7 cellular contexts compared by ENCODE assay signal in the genomic region with DNA sequence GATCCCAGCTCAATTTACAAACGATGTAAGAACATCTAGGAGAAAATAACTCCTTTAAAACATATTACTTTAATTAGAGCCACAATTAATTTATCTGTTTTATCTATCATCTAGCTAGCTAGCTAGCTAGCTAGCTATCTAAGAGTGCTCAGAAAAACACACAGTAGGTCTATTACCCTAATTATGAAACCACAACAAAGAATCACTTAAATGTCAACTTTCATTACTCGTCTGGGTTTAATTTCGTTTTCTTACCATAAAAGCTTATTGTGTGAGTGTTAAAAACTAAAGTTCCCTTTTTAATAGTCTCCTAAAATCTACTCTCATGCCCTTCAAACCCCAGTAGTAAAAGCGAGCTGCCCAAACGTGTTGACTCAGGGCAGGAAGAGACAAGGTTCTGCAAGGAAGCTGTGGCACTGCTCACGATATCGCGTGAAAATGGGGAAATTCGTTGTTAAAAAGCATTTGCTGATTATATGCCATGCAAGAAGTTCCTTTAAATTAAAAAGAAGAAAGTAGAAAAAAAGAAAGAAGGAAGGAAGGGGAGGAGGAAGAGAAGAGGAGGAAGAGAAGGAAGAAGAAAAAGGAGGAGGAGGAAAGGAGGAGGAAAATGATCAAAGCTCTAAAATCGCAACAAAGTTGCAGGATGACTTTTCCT. TPM values are rescaled to one million over a fixed set of nuclear protein-coding genes. Genes with fewer than 3 reads are reported as not detected.
DNase-seq lines count a peak whose midpoint lies in the region; ATAC-seq, FAIRE-seq and TF ChIP-seq lines count a peak whose summit lies in the region.

No MANE protein-coding gene starts in this region.

- no peaks in the 10 kb centered on the region for H3K27me3 ChIP-seq in ovary

- H3K4me3 ChIP-seq in fibroblast of the aortic adventitia (ENCODE audit: low read depth, low read length) (peak overlapping the region; percentile 59), ovary (peak overlapping the region; percentile 52)

- no peaks in the 10 kb centered on the region for H3K4me1 ChIP-seq in ovary (ENCODE audit: insufficient read depth)

- FAIRE-seq in GM12891 (lab: Jason Lieb, UNC): peak; percentile 88

- TF ChIP-seq EP300 in ovary (IDR thresholded peaks at IDR 0.05): no peak

- H3K27me3 Mint-ChIP-seq in activated CD4-positive, alpha-beta memory T cell treated with anti-CD3 and anti-CD28 coated beads for 36 hours: no peaks in the 10 kb centered on the region

- no peaks in the 10 kb centered on the region for H3K9me3 Mint-ChIP-seq in activated CD4-positive, alpha-beta memory T cell treated with anti-CD3 and anti-CD28 coated beads for 36 hours

- peak overlapping the region; percentile 67 to 74 for H3K27ac ChIP-seq in ovary

- H3K36me3 Mint-ChIP-seq in activated CD4-positive, alpha-beta memory T cell treated with anti-CD3 and anti-CD28 coated beads for 36 hours: no peaks in the 10 kb centered on the region

- intact Hi-C loops in activated CD4-positive, alpha-beta memory T cell treated with anti-CD3 and anti-CD28 coated beads for 36 hours (cut with micrococcal nuclease): loop anchor here (2.0 kb wide), 1 partner anchor 13 kb away; no protein-coding TSS in a partner anchor
- intact Hi-C loops in ovary (cut with DNase I): no loop called here

- H3K36me3 ChIP-seq in ovary: no peaks in the 10 kb centered on the region

- 26 to 33% (median 27%) methylated on average over 10 of the region's 10 CpGs for WGBS in ovary, 3 donors

- no peaks in the 10 kb centered on the region for H3K9me3 ChIP-seq in ovary

- peak overlapping the region; percentile 88 for H3K4me3 Mint-ChIP-seq in activated CD4-positive, alpha-beta memory T cell treated with anti-CD3 and anti-CD28 coated beads for 36 hours

- CTCF ChIA-PET in activated CD4-positive, alpha-beta memory T cell treated with anti-CD3 and anti-CD28 coated beads for 36 hours (lab: Charles Lee): interaction anchor here (1.1 kb wide), 1 partner anchor 671 kb away, joined by 3 read pairs; no protein-coding TSS in a partner anchor

- DNase-seq in GM12891 (ENCODE audit: insufficient read length, low spot score): no peak
- peak; percentile 64 for DNase-seq in MV-4-11 (lab: John Stamatoyannopoulos, UW)
- peak; percentile 48 for DNase-seq in activated CD4-positive, alpha-beta memory T cell treated with anti-CD3 and anti-CD28 coated beads for 36 hours
- peak; percentile 36 for DNase-seq in fibroblast of the aortic adventitia (ENCODE audit: low read depth)
- DNase-seq in ovary: peak in 3 of 5 donors; percentile 7 to 19 (median 10)
- no peak for DNase-seq in ecto neural progenitor cell (ENCODE audit: low spot score)

- TF ChIP-seq CTCF in fibroblast of the aortic adventitia (IDR thresholded peaks at IDR 0.05; ENCODE audit: insufficient read depth, low read length) (no peak), ovary (IDR thresholded peaks at IDR 0.05) (no peak)

- POLR2A ChIA-PET in activated CD4-positive, alpha-beta memory T cell treated with anti-CD3 and anti-CD28 coated beads for 36 hours (lab: Charles Lee): interaction anchor here (1.0 to 1.3 kb wide), 2 partner anchors 221 to 464 kb away, joined by 3 read pairs; no protein-coding TSS in a partner anchor

- peak overlapping the region; percentile 88 for H3K27ac Mint-ChIP-seq in activated CD4-positive, alpha-beta memory T cell treated with anti-CD3 and anti-CD28 coated beads for 36 hours

- TF ChIP-seq POLR2A in GM12891 (IDR thresholded peaks at IDR 0.05; ENCODE audit: low read depth, low read length) (no peak), ovary (IDR thresholded peaks at IDR 0.05) (no peak)

- H3K4me1 Mint-ChIP-seq in activated CD4-positive, alpha-beta memory T cell treated with anti-CD3 and anti-CD28 coated beads for 36 hours (ENCODE audit: low read depth): peaks cover 44% of the 10 kb centered on the region

- no peak for ATAC-seq in GM19455 (IDR thresholded peaks at IDR 0.05; ENCODE audit: unreplicated experiment)

TF ChIP-seq in GM12891, 5 proteins besides CTCF, POLR2A, EP300 and RAD21:
- TF ChIP-seq TAF1 (IDR thresholded peaks at IDR 0.05; ENCODE audit: low read depth, low read length) (0 out of 2 replicates have a peak, but pooled peaks have one; percentile 14), POLR2AphosphoS5 (IDR thresholded peaks at IDR 0.05; ENCODE audit: low read depth, low read length) (no peak), POU2F2 (IDR thresholded peaks at IDR 0.05; ENCODE audit: low read depth, low read length) (no peak)

RNA-seq across cellular contexts. Expression of a gene that starts 0.6 kb away (rescaled TPM):
- polyA plus RNA-seq in GM12891 (2012; ENCODE audit: low read depth, missing spikeins): 4.9 TPM
- total RNA-seq in activated CD4-positive, alpha-beta memory T cell treated with anti-CD3 and anti-CD28 coated beads for 36 hours: 10 to 100 TPM; 13.7 to 14.7 TPM
- total RNA-seq in fibroblast of the aortic adventitia (ENCODE audit: low replicate concordance): 5.8 and 10.2 TPM in 2 replicates
- total RNA-seq in ovary: 10 to 100 TPM in 5 of 7 donors, 1 to 10 TPM in 2; 4.6 to 56.2 (median 17.9) TPM
- 1 to 10 TPM; 1.1 to 6.6 TPM for polyA plus RNA-seq in ovary

Comparison
In these comparisons a context has a peak if more than half of its experiments do, and no peak if none do; other contexts are left out.
1. DNase-seq: peak in MV-4-11 (single experiment), activated CD4-positive, alpha-beta memory T cell treated with anti-CD3 and anti-CD28 coated beads for 36 hours (single experiment), fibroblast of the aortic adventitia (single experiment) and ovary (3 of 5); none in GM12891 (single experiment) and ecto neural progenitor cell (single experiment).